ENCODE assay signal across 8 cellular contexts in the genomic region with DNA sequence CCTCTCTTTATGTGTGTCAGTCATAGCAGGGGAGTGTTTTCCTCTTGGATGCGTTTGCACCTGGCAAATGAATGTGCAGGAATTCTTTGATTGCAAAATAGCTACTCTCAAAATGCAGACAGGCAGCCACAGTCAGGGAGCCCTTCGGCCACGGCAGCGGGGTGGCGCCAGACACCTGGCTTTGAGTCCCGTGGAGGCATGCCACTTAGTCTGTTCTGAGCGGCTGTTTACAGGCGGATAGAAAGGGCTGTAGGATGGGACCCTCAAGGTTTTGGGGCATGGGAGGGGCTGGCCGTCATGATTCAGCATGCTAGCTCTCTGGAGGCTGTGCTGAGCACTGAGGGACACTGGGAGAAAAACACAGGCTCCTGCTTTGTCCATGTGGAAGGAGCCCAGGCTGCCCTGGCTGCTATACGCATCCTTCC.
DNase-seq lines count a peak whose midpoint lies in the region; ATAC-seq and TF ChIP-seq lines count a peak whose summit lies in the region.

No MANE protein-coding gene starts in this region.

- 28 to 71% methylated on average over 1 to 5 of the region's 10 CpGs for WGBS in gastroesophageal sphincter (ENCODE audit: low coverage in 1 of 2), 2 donors

- ATAC-seq in activated T-cell treated with anti-CD3 and anti-CD28 coated beads, Interleukin-2, amount 50 U/mL, for 72 hours (replicated peaks in 1 of 2): peak in 1 of 2 donors; percentile 39
- ATAC-seq in gastroesophageal sphincter (peak; percentile 89), HG02870 (IDR thresholded peaks at IDR 0.05; ENCODE audit: unreplicated experiment) (no peak)

- H3K9me3 ChIP-seq in gastroesophageal sphincter: no peaks in the 10 kb centered on the region

- peak in 3 of 4 experiments; percentile 42 to 70 (median 62) for TF ChIP-seq CTCF in gastroesophageal sphincter (IDR thresholded peaks at IDR 0.05)

- TF ChIP-seq POLR2A in gastroesophageal sphincter (IDR thresholded peaks at IDR 0.05): no peak

- no peak overlapping the region for H3K4me3 Mint-ChIP-seq in activated T-cell treated with anti-CD3 and anti-CD28 coated beads, Interleukin-2, amount 50 U/mL, for 72 hours

- H3K36me3 ChIP-seq in gastroesophageal sphincter: no peaks in the 10 kb centered on the region

- peaks cover 0 to 48% (median 7%) of the 10 kb centered on the region in 3 donors for H3K4me1 ChIP-seq in gastroesophageal sphincter

- no peak overlapping the region for H3K4me3 ChIP-seq in gastroesophageal sphincter

- H3K27me3 ChIP-seq in gastroesophageal sphincter: no peaks in the 10 kb centered on the region

- no peaks in the 10 kb centered on the region for H3K36me3 Mint-ChIP-seq in activated T-cell treated with anti-CD3 and anti-CD28 coated beads, Interleukin-2, amount 50 U/mL, for 72 hours (ENCODE audit: insufficient read depth in 2 of 2)

- H3K27ac ChIP-seq in gastroesophageal sphincter: peak overlapping the region in 1 of 4 donors; percentile 58

- H3K9me3 Mint-ChIP-seq in activated T-cell treated with anti-CD3 and anti-CD28 coated beads, Interleukin-2, amount 50 U/mL, for 72 hours: no peaks in the 10 kb centered on the region

- TF ChIP-seq EP300 in gastroesophageal sphincter (IDR thresholded peaks at IDR 0.05): no peak

- H3K27me3 Mint-ChIP-seq in activated T-cell treated with anti-CD3 and anti-CD28 coated beads, Interleukin-2, amount 50 U/mL, for 72 hours (ENCODE audit: low read depth): no peaks in the 10 kb centered on the region

- no peak overlapping the region for H3K27ac Mint-ChIP-seq in activated T-cell treated with anti-CD3 and anti-CD28 coated beads, Interleukin-2, amount 50 U/mL, for 72 hours

- H3K4me1 Mint-ChIP-seq in activated T-cell treated with anti-CD3 and anti-CD28 coated beads, Interleukin-2, amount 50 U/mL, for 72 hours (ENCODE audit: low read depth): peaks cover 42% of the 10 kb centered on the region

- peak in 4 of 6 experiments; percentile 18 to 62 (median 28) for DNase-seq in stimulated activated naive CD4-positive, alpha-beta T cell (lab: John Stamatoyannopoulos, UW)
- DNase-seq in stimulated activated naive CD4-positive, alpha-beta T cell treated with Interleukin-2 at 50 U/mL for 16 hours (lab: John Stamatoyannopoulos, UW): no peak
- peak; percentile 77 for DNase-seq in NCI-H2227 (lab: John Stamatoyannopoulos, UW; ENCODE audit: unreplicated experiment)
- peak; percentile 37 to 38 for DNase-seq in activated T-cell treated with anti-CD3 and anti-CD28 coated beads, Interleukin-2, amount 50 U/mL, for 72 hours
- DNase-seq in occipital lobe (lab: John Stamatoyannopoulos, UW): peak; percentile 68
- DNase-seq in GM19238 (ENCODE audit: insufficient read length, low spot score): no peak

Comparison
In these comparisons a context has a peak if more than half of its experiments do, and no peak if none do; other contexts are left out.
1. DNase-seq: peak in stimulated activated naive CD4-positive, alpha-beta T cell (4 of 6), NCI-H2227 (single experiment), activated T-cell treated with anti-CD3 and anti-CD28 coated beads, Interleukin-2, amount 50 U/mL, for 72 hours (2 of 2) and occipital lobe (single experiment); none in stimulated activated naive CD4-positive, alpha-beta T cell treated with Interleukin-2 at 50 U/mL for 16 hours (single experiment) and GM19238 (single experiment).